22 cellular contexts compared by ENCODE assay signal in the genomic region with DNA sequence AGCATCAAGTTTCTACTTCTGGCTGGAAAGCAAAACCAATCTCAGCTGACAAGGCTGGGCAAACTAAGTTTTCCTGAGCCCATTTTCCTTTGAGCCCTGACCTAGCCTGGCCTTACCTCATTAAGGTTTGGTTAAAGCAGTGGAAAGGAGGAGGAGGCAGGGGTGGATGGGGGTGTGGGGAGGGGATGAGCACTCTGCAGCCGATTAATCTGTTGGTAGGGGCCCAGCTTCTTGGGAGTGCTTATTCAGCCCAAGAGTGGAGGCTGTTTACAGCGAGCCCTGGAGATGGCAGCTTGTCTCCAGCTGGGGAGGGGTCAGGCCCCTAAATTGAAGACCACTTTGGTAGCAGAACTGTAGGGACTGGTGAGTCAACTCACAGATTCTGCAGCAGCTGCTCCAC. TPM values are rescaled to one million over a fixed set of nuclear protein-coding genes. Genes with fewer than 3 reads are reported as not detected.
A peak's percentile ranks its signal among the peaks of the same experiment; 100 is the strongest.
DNase-seq lines count a peak whose midpoint lies in the region; ATAC-seq lines count a peak whose summit lies in the region.
"Had no signal": no experiment of that assay in that cellular context is flagged by ENCODE, and none has a peak within 500 bp of the region (broad histone marks: within the 10 kb centered on the region; RNA-seq: fewer than 3 reads in every experiment).

No MANE protein-coding gene starts in this region.

- no peaks in the 10 kb centered on the region for H3K27me3 Mint-ChIP-seq in activated naive CD8-positive, alpha-beta T cell treated with anti-CD3 and anti-CD28 coated beads, Interleukin-2, amount 10 ng/mL, durations not matched to agents 7 days and 5 days
- no peaks in the 10 kb centered on the region for H3K27me3 Mint-ChIP-seq in activated naive CD8-positive, alpha-beta T cell treated with anti-CD3 and anti-CD28 coated beads for 36 hours
- H3K27me3 Mint-ChIP-seq: CD4-positive, CD25-positive, alpha-beta regulatory T cell had no signal

- DNase-seq in activated naive CD8-positive, alpha-beta T cell treated with anti-CD3 and anti-CD28 coated beads, Interleukin-2, amount 10 ng/mL, durations not matched to agents 7 days and 5 days, result no peak
- no peak for DNase-seq in activated naive CD8-positive, alpha-beta T cell treated with anti-CD3 and anti-CD28 coated beads for 36 hours
- DNase-seq in NCI-H2227 treated with DMSO at 0.1 percent for 48 hours (lab: John Stamatoyannopoulos, UW), result peak; percentile 23
- peak; percentile 26 for DNase-seq in fibroblast of peridontal ligament (ENCODE audit: extremely low read depth)
- no peak for DNase-seq in left lobe of liver (ENCODE audit: low spot score)
- no peak for DNase-seq in 8988T
- DNase-seq in NK-92 treated with Interleukin-12 subunit alpha and Interleukin-12 subunit beta, amount 100 ng/mL, for 24 hours (lab: John Stamatoyannopoulos, UW), result no peak
- DNase-seq: CD4-positive, CD25-positive, alpha-beta regulatory T cell; COR-L47; DMS79; HFFc6; Karpas-422; NCI-H1417; NCI-H1694 treated with DMSO at 0.1 percent for 48 hours; NCI-H2081 treated with DMSO at 0.1 percent for 48 hours; NCI-H2171 treated with DMSO at 0.1 percent for 48 hours; NCI-H446 treated with DMSO at 0.1 percent for 48 hours; NCI-H69 had no signal

- H3K4me1 Mint-ChIP-seq in activated naive CD8-positive, alpha-beta T cell treated with anti-CD3 and anti-CD28 coated beads, Interleukin-2, amount 10 ng/mL, durations not matched to agents 7 days and 5 days, result peaks cover 10% of the 10 kb centered on the region
- H3K4me1 Mint-ChIP-seq in activated naive CD8-positive, alpha-beta T cell treated with anti-CD3 and anti-CD28 coated beads for 36 hours, result peaks cover 23% of the 10 kb centered on the region

- no peaks in the 10 kb centered on the region for H3K9me3 Mint-ChIP-seq in activated naive CD8-positive, alpha-beta T cell treated with anti-CD3 and anti-CD28 coated beads, Interleukin-2, amount 10 ng/mL, durations not matched to agents 7 days and 5 days
- no peaks in the 10 kb centered on the region for H3K9me3 Mint-ChIP-seq in activated naive CD8-positive, alpha-beta T cell treated with anti-CD3 and anti-CD28 coated beads for 36 hours
- H3K9me3 Mint-ChIP-seq: CD4-positive, CD25-positive, alpha-beta regulatory T cell; HFFc6 had no signal

- POLR2A ChIA-PET in activated naive CD8-positive, alpha-beta T cell treated with anti-CD3 and anti-CD28 coated beads, Interleukin-2, amount 10 ng/mL, durations not matched to agents 7 days and 5 days (lab: Charles Lee), result no interaction called here

- no peak overlapping the region for H3K4me3 Mint-ChIP-seq in activated naive CD8-positive, alpha-beta T cell treated with anti-CD3 and anti-CD28 coated beads, Interleukin-2, amount 10 ng/mL, durations not matched to agents 7 days and 5 days
- no peak overlapping the region for H3K4me3 Mint-ChIP-seq in activated naive CD8-positive, alpha-beta T cell treated with anti-CD3 and anti-CD28 coated beads for 36 hours
- H3K4me3 Mint-ChIP-seq: CD4-positive, CD25-positive, alpha-beta regulatory T cell; HFFc6 had no signal

- H3K27ac Mint-ChIP-seq in activated naive CD8-positive, alpha-beta T cell treated with anti-CD3 and anti-CD28 coated beads, Interleukin-2, amount 10 ng/mL, durations not matched to agents 7 days and 5 days, result peak overlapping the region; percentile 2
- H3K27ac Mint-ChIP-seq in activated naive CD8-positive, alpha-beta T cell treated with anti-CD3 and anti-CD28 coated beads for 36 hours, result no peak overlapping the region
- H3K27ac Mint-ChIP-seq: HFFc6 had no signal

- no peak for ATAC-seq in activated naive CD8-positive, alpha-beta T cell treated with anti-CD3 and anti-CD28 coated beads, Interleukin-2, amount 10 ng/mL, durations not matched to agents 7 days and 5 days (ENCODE audit: low read depth)
- ATAC-seq in left lobe of liver, result no peak
- ATAC-seq: Panc1, SK-N-SH treated with all-trans-retinoic acid at 6 μM for 48 hours had no signal

- peaks cover 13% of the 10 kb centered on the region for H3K36me3 Mint-ChIP-seq in activated naive CD8-positive, alpha-beta T cell treated with anti-CD3 and anti-CD28 coated beads, Interleukin-2, amount 10 ng/mL, durations not matched to agents 7 days and 5 days
- H3K36me3 Mint-ChIP-seq in activated naive CD8-positive, alpha-beta T cell treated with anti-CD3 and anti-CD28 coated beads for 36 hours, result peaks cover 3% of the 10 kb centered on the region

RNA-seq across cellular contexts. Expression of a gene that starts 12.0 kb away (rescaled TPM):
- 10 to 100 TPM; 34.5 to 35.2 TPM for total RNA-seq in activated naive CD8-positive, alpha-beta T cell treated with anti-CD3 and anti-CD28 coated beads, Interleukin-2, amount 10 ng/mL, durations not matched to agents 7 days and 5 days
- 10 to 100 TPM; 19.4 TPM for total RNA-seq in activated naive CD8-positive, alpha-beta T cell treated with anti-CD3 and anti-CD28 coated beads for 36 hours
- 5.1 TPM for total RNA-seq in left lobe of liver

RNA-seq across cellular contexts. Expression of a gene that starts 12.3 kb away (rescaled TPM):
- total RNA-seq in activated naive CD8-positive, alpha-beta T cell treated with anti-CD3 and anti-CD28 coated beads, Interleukin-2, amount 10 ng/mL, durations not matched to agents 7 days and 5 days, result 10 to 100 TPM; 61.5 to 61.7 TPM
- 10 to 100 TPM; 55.4 to 56.9 TPM for total RNA-seq in activated naive CD8-positive, alpha-beta T cell treated with anti-CD3 and anti-CD28 coated beads for 36 hours
- total RNA-seq in left lobe of liver, result 19.8 TPM

RNA-seq across cellular contexts. Expression of a gene that starts 36.3 kb away (rescaled TPM):
- total RNA-seq in activated naive CD8-positive, alpha-beta T cell treated with anti-CD3 and anti-CD28 coated beads, Interleukin-2, amount 10 ng/mL, durations not matched to agents 7 days and 5 days, result 10 to 100 TPM; 45.4 to 48.1 TPM
- 10 to 100 TPM; 50.2 to 52.2 TPM for total RNA-seq in activated naive CD8-positive, alpha-beta T cell treated with anti-CD3 and anti-CD28 coated beads for 36 hours
- 439 TPM for total RNA-seq in left lobe of liver

RNA-seq across cellular contexts. Expression of a gene that starts 50.5 kb away (rescaled TPM):
- not detected for total RNA-seq in activated naive CD8-positive, alpha-beta T cell treated with anti-CD3 and anti-CD28 coated beads, Interleukin-2, amount 10 ng/mL, durations not matched to agents 7 days and 5 days
- total RNA-seq in activated naive CD8-positive, alpha-beta T cell treated with anti-CD3 and anti-CD28 coated beads for 36 hours, result under 1 TPM; 0.14 to 0.39 TPM
- 2.2 TPM for total RNA-seq in left lobe of liver
- total RNA-seq: CD4-positive, CD25-positive, alpha-beta regulatory T cell; HFFc6; HT1080; M059J had no signal

Comparison
In these comparisons a context has a peak if more than half of its experiments do, and no peak if none do; other contexts are left out.
1. DNase-seq: peak in NCI-H2227 treated with DMSO at 0.1 percent for 48 hours (single experiment) and fibroblast of peridontal ligament (single experiment); none in activated naive CD8-positive, alpha-beta T cell treated with anti-CD3 and anti-CD28 coated beads, Interleukin-2, amount 10 ng/mL, durations not matched to agents 7 days and 5 days (single experiment), activated naive CD8-positive, alpha-beta T cell treated with anti-CD3 and anti-CD28 coated beads for 36 hours (single experiment), left lobe of liver (single experiment), 8988T (single experiment) and NK-92 treated with Interleukin-12 subunit alpha and Interleukin-12 subunit beta, amount 100 ng/mL, for 24 hours (single experiment).